ENCODE assay signal across 8 cellular contexts in the genomic region with DNA sequence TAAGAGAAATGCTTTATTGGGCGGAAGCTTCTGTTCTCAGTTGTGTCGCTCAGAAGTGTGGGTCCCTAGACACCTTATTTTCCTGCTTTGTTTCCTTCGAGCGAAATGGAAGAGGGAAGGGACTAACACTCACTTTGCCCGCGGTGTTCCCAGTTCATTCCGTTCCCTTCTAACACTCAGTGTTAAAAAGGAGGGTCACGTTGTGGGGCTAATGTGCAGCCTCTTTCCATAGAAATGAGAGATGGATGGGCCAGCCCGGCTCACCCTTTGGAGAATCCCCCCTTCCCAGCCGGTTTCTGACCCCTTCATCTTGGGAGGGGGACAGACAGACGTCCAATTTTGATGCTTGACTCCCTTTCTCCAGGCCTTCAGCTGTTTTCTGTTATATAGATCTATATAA. TPM values are rescaled to one million over a fixed set of nuclear protein-coding genes. Genes with fewer than 3 reads are reported as not detected.
DNase-seq lines count a peak whose midpoint lies in the region; ATAC-seq, FAIRE-seq and TF ChIP-seq lines count a peak whose summit lies in the region.

No MANE protein-coding gene starts in this region.

- H3K4me3 ChIP-seq in DND-41 (ENCODE audit: low read depth in 1 of 2, low read length in 2 of 2) (peak overlapping the region in 1 of 2 experiments; percentile 92; a peak in 2 of 4 replicates), epithelial cell of proximal tubule (ENCODE audit: low read depth, low read length) (peak overlapping the region; percentile 91), neuronal stem cell (ENCODE audit: low read length in 2 of 2) (peak overlapping the region; percentile 16 to 59)

- no peak overlapping the region for H2AFZ ChIP-seq in DND-41 (ENCODE audit: low read depth, low read length)
- H2AFZ ChIP-seq in neuronal stem cell (ENCODE audit: low read length): no peak overlapping the region

- no peak overlapping the region for H2BK5ac ChIP-seq in neuronal stem cell (ENCODE audit: low read length)

- H3K79me2 ChIP-seq in DND-41 (ENCODE audit: insufficient read depth, low read length): peaks cover 79% of the 10 kb centered on the region

- no peak overlapping the region for H4K8ac ChIP-seq in neuronal stem cell (ENCODE audit: low read depth, low read length)

- H3K79me1 ChIP-seq in neuronal stem cell (ENCODE audit: low read depth, low read length): peaks cover 10% of the 10 kb centered on the region

- H3K18ac ChIP-seq in neuronal stem cell (ENCODE audit: low read length): no peak overlapping the region

- peak overlapping the region; percentile 86 for H3K4me2 ChIP-seq in DND-41 (ENCODE audit: insufficient read depth, low read length)
- peak overlapping the region; percentile 82 for H3K4me2 ChIP-seq in neuronal stem cell (ENCODE audit: insufficient read depth, low read length, poor library complexity, severe bottlenecking)

- H2AK5ac ChIP-seq in neuronal stem cell (ENCODE audit: low read depth, low read length): no peak overlapping the region

- no peak overlapping the region for H2BK12ac ChIP-seq in neuronal stem cell (ENCODE audit: low read length)

- no peak overlapping the region for H4K91ac ChIP-seq in neuronal stem cell (ENCODE audit: low read depth, low read length, poor library complexity)

- WGBS in neuronal stem cell (ENCODE audit: extremely low coverage in 2 of 2, insufficient read length in 2 of 2, insufficient replicate concordance in 1 of 2), 2 donors: no CpG with 5 or more reads among the region's 11 CpGs

- H2BK120ac ChIP-seq in neuronal stem cell (ENCODE audit: low read depth, low read length): no peak overlapping the region

- H3K9ac ChIP-seq in DND-41 (ENCODE audit: low read depth, low read length) (peak overlapping the region; percentile 93; the same call in 1 of the 2 replicates), neuronal stem cell (ENCODE audit: low read depth, low read length, poor library complexity) (no peak overlapping the region)

- no peak overlapping the region for H3K14ac ChIP-seq in neuronal stem cell (ENCODE audit: low read length)

- no peaks in the 10 kb centered on the region for H3K9me3 ChIP-seq in DND-41 (ENCODE audit: insufficient read depth, low read length, severe bottlenecking)
- peaks cover 0 to 3% of the 10 kb centered on the region in 2 donors for H3K9me3 ChIP-seq in neuronal stem cell (replicated peaks in 1 of 2; ENCODE audit: control insufficient read depth in 2 of 2, insufficient read depth in 1 of 2, low read depth in 1 of 2, low read length in 2 of 2)

- no peak for TF ChIP-seq CTCF in DND-41 (IDR thresholded peaks at IDR 0.05; ENCODE audit: borderline replicate concordance, extremely low read depth, low read length, poor library complexity, severe bottlenecking)
- no peak for TF ChIP-seq CTCF in epithelial cell of proximal tubule (conservative IDR thresholded peaks at IDR 0.05; ENCODE audit: low read depth, low read length)

- H3K36me3 ChIP-seq in DND-41 (ENCODE audit: insufficient read depth, low read length): peaks cover 10% of the 10 kb centered on the region; the same call in 1 of the 2 replicates
- peaks cover under 1 to 4% of the 10 kb centered on the region in 2 donors for H3K36me3 ChIP-seq in neuronal stem cell (replicated peaks in 1 of 2; ENCODE audit: control insufficient read depth in 2 of 2, insufficient read depth in 2 of 2, low read length in 2 of 2)

- H3K27me3 ChIP-seq in DND-41 (ENCODE audit: insufficient read depth, low read length, poor library complexity): no peaks in the 10 kb centered on the region
- H3K27me3 ChIP-seq in neuronal stem cell (ENCODE audit: control insufficient read depth in 3 of 3, insufficient read depth in 3 of 3, low read depth in 1 of 3, low read length in 3 of 3): peaks cover 0 to 22% (median 0%) of the 10 kb centered on the region in 3 experiments

- no peak overlapping the region for H3K27ac ChIP-seq in DND-41 (ENCODE audit: low read length)
- H3K27ac ChIP-seq in neuronal stem cell (replicated peaks; ENCODE audit: low read length): no peak overlapping the region

- no peak overlapping the region for H3K4ac ChIP-seq in neuronal stem cell (ENCODE audit: low read length)

- no peak overlapping the region for H3K23ac ChIP-seq in neuronal stem cell (ENCODE audit: low read depth, low read length, poor library complexity)

- FAIRE-seq in RCC 7860 (lab: Jason Lieb, UNC): no peak

- no peak overlapping the region for H2BK15ac ChIP-seq in neuronal stem cell (ENCODE audit: low read length)

- no peak for ATAC-seq in DND-41 (ENCODE audit: insufficient read depth, low read depth)

- H3K4me1 ChIP-seq in DND-41 (ENCODE audit: insufficient read depth, low read length): peaks cover 38% of the 10 kb centered on the region
- peaks cover 10 to 29% of the 10 kb centered on the region in 2 donors for H3K4me1 ChIP-seq in neuronal stem cell (ENCODE audit: control insufficient read depth in 2 of 2, insufficient read depth in 1 of 2, low read depth in 1 of 2, low read length in 2 of 2)

- peaks cover 52% of the 10 kb centered on the region for H4K20me1 ChIP-seq in DND-41 (ENCODE audit: insufficient read depth, low read length)

- no peak for DNase-seq in DND-41
- peak; percentile 60 for DNase-seq in NCI-H69 (lab: John Stamatoyannopoulos, UW)
- no peak for DNase-seq in epithelial cell of proximal tubule (ENCODE audit: low read depth)
- no peak for DNase-seq in neuronal stem cell (ENCODE audit: low spot score)
- DNase-seq in C1 segment of cervical spinal cord (lab: John Stamatoyannopoulos, UW): no peak
- DNase-seq in RCC 7860 (ENCODE audit: low spot score): no peak
- DNase-seq in activated CD8-positive, alpha-beta memory T cell treated with anti-CD3 and anti-CD28 coated beads, Interleukin-2, amount 50 U/mL, for 48 hours: no peak
- no peak for DNase-seq in NCI-H345 (lab: John Stamatoyannopoulos, UW)

RNA-seq across cellular contexts. Expression of gene ATP11A, which starts 2.3 kb away (rescaled TPM):
- 19.4 and 27.2 TPM in 2 replicates for total RNA-seq in epithelial cell of proximal tubule
- polyA plus RNA-seq in neuronal stem cell (2013, experiment 1 of 2): 22.9 TPM
- polyA plus RNA-seq in neuronal stem cell (2013, experiment 2 of 2): 23.4 TPM
